In the genomic region with DNA sequence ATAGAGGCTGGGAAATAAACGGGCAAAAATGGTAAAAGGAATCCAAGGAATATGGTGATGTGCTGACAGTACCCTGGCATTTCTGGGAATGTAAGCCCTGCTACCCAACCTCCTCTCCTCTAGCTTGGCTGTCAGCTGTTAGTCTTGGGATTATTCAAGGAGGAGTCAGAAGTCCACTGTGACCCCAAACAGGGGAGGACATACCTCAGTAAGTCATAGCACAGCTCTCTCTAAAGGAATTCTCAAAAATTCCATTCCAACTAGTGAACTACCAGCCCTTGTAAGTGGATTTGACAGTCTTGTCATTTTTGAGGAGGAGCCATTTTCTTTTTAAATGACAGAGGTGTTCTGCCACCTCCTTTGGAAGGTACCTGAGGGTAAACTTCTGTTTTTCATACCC, we compare ENCODE assay signal across 1 cellular context.
TF ChIP-seq lines count a peak whose summit lies in the region.

No MANE protein-coding gene starts in this region.

TF ChIP-seq in SK-N-SH treated with all-trans-retinoic acid at 6 μM for 48 hours, 23 proteins besides CTCF, POLR2A, EP300 and RAD21 (continued from another document):
- TF ChIP-seq, protein P1, sequence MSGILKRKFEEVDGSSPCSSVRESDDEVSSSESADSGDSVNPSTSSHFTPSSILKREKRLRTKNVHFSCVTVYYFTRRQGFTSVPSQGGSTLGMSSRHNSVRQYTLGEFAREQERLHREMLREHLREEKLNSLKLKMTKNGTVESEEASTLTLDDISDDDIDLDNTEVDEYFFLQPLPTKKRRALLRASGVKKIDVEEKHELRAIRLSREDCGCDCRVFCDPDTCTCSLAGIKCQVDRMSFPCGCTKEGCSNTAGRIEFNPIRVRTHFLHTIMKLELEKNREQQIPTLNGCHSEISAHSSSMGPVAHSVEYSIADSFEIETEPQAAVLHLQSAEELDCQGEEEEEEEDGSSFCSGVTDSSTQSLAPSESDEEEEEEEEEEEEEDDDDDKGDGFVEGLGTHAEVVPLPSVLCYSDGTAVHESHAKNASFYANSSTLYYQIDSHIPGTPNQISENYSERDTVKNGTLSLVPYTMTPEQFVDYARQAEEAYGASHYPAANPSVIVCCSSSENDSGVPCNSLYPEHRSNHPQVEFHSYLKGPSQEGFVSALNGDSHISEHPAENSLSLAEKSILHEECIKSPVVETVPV (CRISPR knock-in tag; IDR thresholded peaks at IDR 0.05): no peak
- TF ChIP-seq CSDC2 (CRISPR knock-in tag; IDR thresholded peaks at IDR 0.05): no peak
